In the genomic region with DNA sequence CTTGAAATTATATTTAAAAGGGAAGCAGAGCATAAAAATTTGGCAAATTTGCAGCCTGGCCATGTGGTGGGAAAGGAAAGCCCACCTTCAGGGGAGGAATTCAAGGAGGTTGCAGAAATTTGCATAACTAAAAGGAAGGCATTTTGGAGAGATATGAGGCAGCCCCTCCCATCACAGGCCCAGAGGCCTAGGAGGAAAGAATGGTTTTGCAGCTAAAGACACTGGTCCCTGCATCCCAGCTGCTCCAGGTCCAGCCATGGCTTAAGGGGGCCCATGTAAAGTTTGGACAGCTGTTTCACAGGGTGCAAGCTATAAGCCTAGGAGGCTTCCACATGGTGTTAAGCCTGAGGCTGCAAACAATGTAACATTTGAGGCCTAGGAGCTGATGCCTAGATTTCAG, we compare ENCODE assay signal across 20 cellular contexts.
"Had no signal": no experiment of that assay in that cellular context is flagged by ENCODE, and none has a peak within 500 bp of the region (broad histone marks: within the 10 kb centered on the region; RNA-seq: fewer than 3 reads in every experiment).

No MANE protein-coding gene starts in this region.

- DNase-seq: Karpas-422, KG1, MG63, NCI-H1092 treated with DMSO at 0.1 percent for 48 hours, NCI-H1436, NCI-H187, NCI-H2029, NCI-H2081 treated with DMSO at 0.1 percent for 48 hours, NCI-H2171, NCI-H226, NCI-H446, NCI-H510A, NCI-H524 treated with DMSO at 0.1 percent for 48 hours, NCI-H69, NCI-H774, PC-3, SHP77, SK-N-SH had no signal

- H3K4me3 ChIP-seq: MG63 had no signal

- H3K27ac ChIP-seq: RWPE1 had no signal

- ATAC-seq: Panc1, PC-3 had no signal

- H3K9me3 ChIP-seq: SK-N-SH had no signal

- H3K36me3 ChIP-seq: MG63 had no signal

- H3K9ac ChIP-seq: SK-N-SH had no signal

- H3K4me2 ChIP-seq: SK-N-SH had no signal

- H3K27me3 ChIP-seq: MG63 had no signal
